ENCODE assay signal across 8 cellular contexts in the genomic region with DNA sequence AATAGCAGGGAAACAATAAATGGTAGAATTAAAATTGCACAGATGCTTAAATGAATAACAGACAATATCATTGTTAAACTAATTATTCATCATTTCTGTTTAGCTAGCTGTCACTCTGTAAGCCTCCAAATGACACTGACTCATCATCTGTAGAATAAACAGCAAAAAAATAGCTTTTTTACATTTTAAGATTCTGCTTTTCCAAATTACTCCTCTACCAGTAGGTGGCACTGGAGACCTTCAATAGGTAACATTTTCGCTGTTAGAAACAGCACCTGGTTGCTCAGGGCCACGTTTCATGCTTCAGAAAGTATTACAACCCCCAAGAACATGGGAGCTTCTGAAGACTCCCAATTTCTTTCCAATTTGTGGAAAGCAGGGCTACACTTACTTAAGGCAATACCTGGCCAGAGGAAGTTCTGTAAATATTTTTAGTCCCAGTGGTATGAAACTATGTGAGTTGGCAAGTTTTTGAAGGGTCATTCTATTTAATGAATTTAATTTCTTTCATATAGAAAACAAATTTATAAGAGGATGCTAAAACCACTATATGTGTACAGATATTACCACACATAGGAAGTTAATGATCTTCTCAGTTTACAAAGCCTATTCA.
DNase-seq lines count a peak whose midpoint lies in the region; ATAC-seq and TF ChIP-seq lines count a peak whose summit lies in the region.

No MANE protein-coding gene starts in this region.

- no peaks in the 10 kb centered on the region for H3K36me3 ChIP-seq in brain microvascular endothelial cell (replicated peaks)

- H3K27ac ChIP-seq in brain microvascular endothelial cell, result no peak overlapping the region

- in situ Hi-C loops in brain microvascular endothelial cell (cut with HindIII; ENCODE audit: low pct_ligation_motif_present, low sequenced_read_pairs), result no loop called here

- peak; percentile 9 for DNase-seq in DMS114 treated with DMSO at 0.1 percent for 48 hours (lab: John Stamatoyannopoulos, UW; ENCODE audit: unreplicated experiment)
- peak; percentile 63 for DNase-seq in NCI-H774 (lab: John Stamatoyannopoulos, UW)
- DNase-seq in brain microvascular endothelial cell, result peak; percentile 25
- peak; percentile 43 for DNase-seq in medulla oblongata (ENCODE audit: extremely low spot score)
- no peak for DNase-seq in cerebellar nuclear complex (lab: John Stamatoyannopoulos, UW)

- TF ChIP-seq CTCF in brain microvascular endothelial cell (IDR thresholded peaks at IDR 0.05; ENCODE audit: low read depth, low read length, missing control alignments), result peak; percentile 74

- no peaks in the 10 kb centered on the region for H3K27me3 ChIP-seq in brain microvascular endothelial cell (replicated peaks)

- H3K4me3 ChIP-seq in brain microvascular endothelial cell (ENCODE audit: low read depth, low read length), result no peak overlapping the region

- ATAC-seq in GM18909 (IDR thresholded peaks at IDR 0.05; ENCODE audit: poor library complexity, unreplicated experiment) (peak; percentile 80), HG03469 (IDR thresholded peaks at IDR 0.05; ENCODE audit: unreplicated experiment) (peak; percentile 63), HG02623 (IDR thresholded peaks at IDR 0.05; ENCODE audit: unreplicated experiment) (no peak)

Comparison
In these comparisons a context has a peak if more than half of its experiments do, and no peak if none do; other contexts are left out.
1. DNase-seq: peak in DMS114 treated with DMSO at 0.1 percent for 48 hours (single experiment), NCI-H774 (single experiment), brain microvascular endothelial cell (single experiment) and medulla oblongata (single experiment); none in cerebellar nuclear complex (0 of 2).